ENCODE assay signal across 9 cellular contexts in the genomic region with DNA sequence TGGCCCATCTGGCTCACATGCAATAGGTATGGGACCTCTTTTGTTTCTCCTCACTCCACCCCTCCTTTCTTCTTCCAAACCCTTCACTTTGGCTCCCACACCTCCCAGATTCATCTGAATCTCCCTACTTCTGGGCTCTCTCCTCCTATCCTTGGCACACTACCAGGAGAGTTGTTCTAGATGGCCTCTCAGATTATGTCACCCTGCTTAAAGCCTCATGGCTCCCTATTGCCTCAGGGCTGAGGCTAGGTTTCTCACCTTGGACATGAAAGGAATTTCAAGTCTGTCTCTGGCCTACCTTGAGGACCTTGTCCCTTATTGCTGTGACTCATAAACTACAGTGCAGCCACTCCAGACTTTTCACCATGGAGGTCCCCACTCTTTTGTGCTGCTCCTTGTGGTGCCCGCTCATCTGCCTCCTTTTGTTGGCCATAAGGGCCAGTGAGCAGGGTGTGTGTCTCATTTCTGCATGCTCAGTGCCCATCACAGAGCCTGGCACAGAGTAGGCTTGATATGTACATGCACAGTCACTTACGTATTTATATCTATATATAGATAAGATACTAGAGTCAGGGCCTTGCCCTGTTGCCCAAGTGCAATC. TPM values are rescaled to one million over a fixed set of nuclear protein-coding genes. Genes with fewer than 3 reads are reported as not detected.
DNase-seq lines count a peak whose midpoint lies in the region; ATAC-seq and TF ChIP-seq lines count a peak whose summit lies in the region.
"Had no signal": no experiment of that assay in that cellular context is flagged by ENCODE, and none has a peak within 500 bp of the region (broad histone marks: within the 10 kb centered on the region; RNA-seq: fewer than 3 reads in every experiment).

No MANE protein-coding gene starts in this region.

- no peak overlapping the region for H3K4me3 Mint-ChIP-seq in CD8-positive, alpha-beta T cell
- no peak overlapping the region for H3K4me3 Mint-ChIP-seq in progenitor cell of endocrine pancreas (ENCODE audit: low read depth)
- no peak overlapping the region for H3K4me3 Mint-ChIP-seq in activated CD4-positive, alpha-beta T cell treated with anti-CD3 and anti-CD28 coated beads, Interleukin-2, amount 10 ng/mL, durations not matched to agents 24 days and 14 days

- no peaks in the 10 kb centered on the region for H3K27me3 ChIP-seq in CD8-positive, alpha-beta T cell (ENCODE audit: insufficient read depth, low read length)
- H3K27me3 ChIP-seq in PC-3 (ENCODE audit: low read length), result no peaks in the 10 kb centered on the region

- H3K9me3 ChIP-seq in CD8-positive, alpha-beta T cell (ENCODE audit: low read length), result no peaks in the 10 kb centered on the region
- no peaks in the 10 kb centered on the region for H3K9me3 ChIP-seq in PC-3 (ENCODE audit: low read length)

- no peaks in the 10 kb centered on the region for H4K20me1 ChIP-seq in PC-3 (ENCODE audit: low read length)

- no peak overlapping the region for H2AFZ ChIP-seq in PC-3 (ENCODE audit: low read length)

- intact Hi-C loops in CD8-positive, alpha-beta T cell (cut with DNase I, micrococcal nuclease), result no loop called here
- intact Hi-C loops in PC-3 (cut with micrococcal nuclease), result no loop called here
- intact Hi-C loops in activated CD4-positive, alpha-beta T cell treated with anti-CD3 and anti-CD28 coated beads, Interleukin-2, amount 10 ng/mL, durations not matched to agents 24 days and 14 days (cut with micrococcal nuclease), result no loop called here

- no peak for TF ChIP-seq CTCF in CD8-positive, alpha-beta T cell (IDR thresholded peaks at IDR 0.05)
- TF ChIP-seq CTCF in PC-3 (conservative IDR thresholded peaks at IDR 0.05; ENCODE audit: low read depth, low read length) (no peak), fibroblast of the aortic adventitia (IDR thresholded peaks at IDR 0.05; ENCODE audit: insufficient read depth, low read length) (no peak), progenitor cell of endocrine pancreas (IDR thresholded peaks at IDR 0.05; ENCODE audit: unreplicated experiment) (no peak)

- H3K27ac ChIP-seq in CD8-positive, alpha-beta T cell (ENCODE audit: low read depth, low read length), result no peak overlapping the region
- no peak overlapping the region for H3K27ac ChIP-seq in PC-3 (ENCODE audit: low read length)

- no peak overlapping the region for H3K9ac ChIP-seq in PC-3 (ENCODE audit: low read length)

- peaks cover 9% of the 10 kb centered on the region for H3K4me1 Mint-ChIP-seq in CD8-positive, alpha-beta T cell (ENCODE audit: low read depth)
- H3K4me1 Mint-ChIP-seq in progenitor cell of endocrine pancreas (ENCODE audit: low read depth), result peaks cover 16% of the 10 kb centered on the region
- peaks cover 2% of the 10 kb centered on the region for H3K4me1 Mint-ChIP-seq in activated CD4-positive, alpha-beta T cell treated with anti-CD3 and anti-CD28 coated beads, Interleukin-2, amount 10 ng/mL, durations not matched to agents 24 days and 14 days

- no peaks in the 10 kb centered on the region for H3K9me3 Mint-ChIP-seq in CD8-positive, alpha-beta T cell
- no peaks in the 10 kb centered on the region for H3K9me3 Mint-ChIP-seq in progenitor cell of endocrine pancreas (ENCODE audit: low read depth)
- H3K9me3 Mint-ChIP-seq in activated CD4-positive, alpha-beta T cell treated with anti-CD3 and anti-CD28 coated beads, Interleukin-2, amount 10 ng/mL, durations not matched to agents 24 days and 14 days, result no peaks in the 10 kb centered on the region

- POLR2A ChIA-PET in CD8-positive, alpha-beta T cell (lab: Charles Lee), result no interaction called here
- POLR2A ChIA-PET in PC-3 (lab: Charles Lee; ENCODE audit: unreplicated experiment), result no interaction called here

- ATAC-seq in CD8-positive, alpha-beta T cell, result no peak
- no peak for ATAC-seq in PC-3
- no peak for ATAC-seq in GM21367 (IDR thresholded peaks at IDR 0.05; ENCODE audit: unreplicated experiment)
- no peak for ATAC-seq in GM18498 (IDR thresholded peaks at IDR 0.05; ENCODE audit: unreplicated experiment)

- H3K4me3 ChIP-seq in CD8-positive, alpha-beta T cell (ENCODE audit: low read depth, low read length), result no peak overlapping the region
- H3K4me3 ChIP-seq in PC-3 (ENCODE audit: low read length) (no peak overlapping the region), fibroblast of the aortic adventitia (ENCODE audit: low read depth, low read length) (no peak overlapping the region)

- H3F3A ChIP-seq in PC-3 (ENCODE audit: low read length, unreplicated experiment), result no peaks in the 10 kb centered on the region

- no peaks in the 10 kb centered on the region for H3K4me1 ChIP-seq in CD8-positive, alpha-beta T cell (ENCODE audit: insufficient read depth, low read length)
- peaks cover 13% of the 10 kb centered on the region; the same call in 1 of the 2 replicates for H3K4me1 ChIP-seq in PC-3 (ENCODE audit: insufficient read depth, low read length)

- no peak overlapping the region for H3K4me2 ChIP-seq in PC-3 (ENCODE audit: low read length)

- no TSS peak for BruUV-seq in PC-3 (replicated peaks; lab: Mats Ljungman, UMichigan)

- DNase-seq in CD8-positive, alpha-beta T cell, result no peak
- DNase-seq in PC-3 (peak; percentile 39), fibroblast of the aortic adventitia (ENCODE audit: low read depth) (peak; percentile 94), progenitor cell of endocrine pancreas (ENCODE audit: low spot score, unreplicated experiment) (no peak)
- DNase-seq in activated CD4-positive, CD25-positive, alpha-beta regulatory T cell treated with anti-CD3 and anti-CD28 coated beads, Interleukin-2, amount 50 U/mL, for 72 hours, result no peak
- no peak for DNase-seq in activated CD4-positive, alpha-beta T cell treated with anti-CD3 and anti-CD28 coated beads, Interleukin-2, amount 10 ng/mL, durations not matched to agents 24 days and 14 days

- CTCF ChIA-PET in CD8-positive, alpha-beta T cell (lab: Charles Lee), result no interaction called here
- CTCF ChIA-PET in PC-3 (lab: Charles Lee), result no interaction called here

- peaks cover 10% of the 10 kb centered on the region for H3K36me3 Mint-ChIP-seq in CD8-positive, alpha-beta T cell
- peaks cover 7% of the 10 kb centered on the region for H3K36me3 Mint-ChIP-seq in progenitor cell of endocrine pancreas (ENCODE audit: insufficient read depth)
- peaks cover 14% of the 10 kb centered on the region for H3K36me3 Mint-ChIP-seq in activated CD4-positive, alpha-beta T cell treated with anti-CD3 and anti-CD28 coated beads, Interleukin-2, amount 10 ng/mL, durations not matched to agents 24 days and 14 days (ENCODE audit: low read depth)

- H3K9me2 ChIP-seq in PC-3 (replicated peaks; ENCODE audit: low read length), result no peaks in the 10 kb centered on the region

- peaks cover 2% of the 10 kb centered on the region for H3K27me3 Mint-ChIP-seq in CD8-positive, alpha-beta T cell (ENCODE audit: low read depth)
- H3K27me3 Mint-ChIP-seq in progenitor cell of endocrine pancreas, result peaks cover 6% of the 10 kb centered on the region
- peaks cover 12% of the 10 kb centered on the region for H3K27me3 Mint-ChIP-seq in activated CD4-positive, alpha-beta T cell treated with anti-CD3 and anti-CD28 coated beads, Interleukin-2, amount 10 ng/mL, durations not matched to agents 24 days and 14 days

- H3K79me2 ChIP-seq in PC-3 (ENCODE audit: low read length), result no peaks in the 10 kb centered on the region

- H3K27ac Mint-ChIP-seq in CD8-positive, alpha-beta T cell, result peak overlapping the region; percentile 49
- peak overlapping the region; percentile 67 for H3K27ac Mint-ChIP-seq in progenitor cell of endocrine pancreas
- no peak overlapping the region for H3K27ac Mint-ChIP-seq in activated CD4-positive, alpha-beta T cell treated with anti-CD3 and anti-CD28 coated beads, Interleukin-2, amount 10 ng/mL, durations not matched to agents 24 days and 14 days

- no peaks in the 10 kb centered on the region for H3K36me3 ChIP-seq in CD8-positive, alpha-beta T cell (ENCODE audit: insufficient read depth, low read length)
- peaks cover 4% of the 10 kb centered on the region; the same call in 1 of the 2 replicates for H3K36me3 ChIP-seq in PC-3 (ENCODE audit: low read depth, low read length)

RNA-seq across cellular contexts. Expression of a gene that starts 1.0 kb away (rescaled TPM):
- not detected for total RNA-seq in CD8-positive, alpha-beta T cell
- total RNA-seq in PC-3 (2014; rRNA removed), result not detected in 2 replicates
- total RNA-seq in fibroblast of the aortic adventitia (ENCODE audit: low replicate concordance), result 20.2 and 89.6 TPM in 2 replicates
- total RNA-seq in progenitor cell of endocrine pancreas, result 2.3 and 2.5 TPM in 2 replicates
- not detected in 2 replicates for total RNA-seq in activated CD4-positive, alpha-beta T cell treated with anti-CD3 and anti-CD28 coated beads, Interleukin-2, amount 10 ng/mL, durations not matched to agents 24 days and 14 days
- total RNA-seq: mononuclear cell had no signal

RNA-seq across cellular contexts. Expression of a gene that starts 9.7 kb away (rescaled TPM):
- 10 to 100 TPM in 1 of 2 experiments, 1 to 10 TPM in 1; 7.0 to 11.1 TPM for total RNA-seq in CD8-positive, alpha-beta T cell
- 9.8 and 18.5 TPM in 2 replicates for total RNA-seq in PC-3 (2014; rRNA removed)
- 18.0 and 24.0 TPM in 2 replicates for total RNA-seq in fibroblast of the aortic adventitia (ENCODE audit: low replicate concordance)
- total RNA-seq in progenitor cell of endocrine pancreas, result 39.0 and 41.8 TPM in 2 replicates
- 20.5 and 22.6 TPM in 2 replicates for total RNA-seq in activated CD4-positive, alpha-beta T cell treated with anti-CD3 and anti-CD28 coated beads, Interleukin-2, amount 10 ng/mL, durations not matched to agents 24 days and 14 days

RNA-seq across cellular contexts. Expression of a gene that starts 23.0 kb away (rescaled TPM):
- total RNA-seq in CD8-positive, alpha-beta T cell, result under 1 TPM; 0.53 to 0.60 TPM
- 0.18 and 1.0 TPM in 2 replicates for total RNA-seq in PC-3 (2014; rRNA removed)
- 0.36 and 2.3 TPM in 2 replicates for total RNA-seq in fibroblast of the aortic adventitia (ENCODE audit: low replicate concordance)
- total RNA-seq in progenitor cell of endocrine pancreas, result 1.1 and 1.3 TPM in 2 replicates
- total RNA-seq in activated CD4-positive, alpha-beta T cell treated with anti-CD3 and anti-CD28 coated beads, Interleukin-2, amount 10 ng/mL, durations not matched to agents 24 days and 14 days, result 0.40 TPM in 1 of 2 replicates, not detected in the other

RNA-seq across cellular contexts. Expression of a gene that starts 25.5 kb away (rescaled TPM):
- total RNA-seq in CD8-positive, alpha-beta T cell, result under 1 TPM; 0.72 to 0.92 TPM
- total RNA-seq in PC-3 (2014; rRNA removed), result 42.8 and 48.0 TPM in 2 replicates
- total RNA-seq in fibroblast of the aortic adventitia (ENCODE audit: low replicate concordance), result 8.2 and 19.9 TPM in 2 replicates
- total RNA-seq in progenitor cell of endocrine pancreas, result 27.3 and 29.9 TPM in 2 replicates
- total RNA-seq in activated CD4-positive, alpha-beta T cell treated with anti-CD3 and anti-CD28 coated beads, Interleukin-2, amount 10 ng/mL, durations not matched to agents 24 days and 14 days, result 6.1 and 6.3 TPM in 2 replicates

Comparison
In these comparisons a context has a peak if more than half of its experiments do, and no peak if none do; other contexts are left out.
1. DNase-seq: peak in PC-3 (single experiment) and fibroblast of the aortic adventitia (single experiment); none in CD8-positive, alpha-beta T cell (0 of 7), progenitor cell of endocrine pancreas (single experiment), activated CD4-positive, CD25-positive, alpha-beta regulatory T cell treated with anti-CD3 and anti-CD28 coated beads, Interleukin-2, amount 50 U/mL, for 72 hours (single experiment) and activated CD4-positive, alpha-beta T cell treated with anti-CD3 and anti-CD28 coated beads, Interleukin-2, amount 10 ng/mL, durations not matched to agents 24 days and 14 days (single experiment).